In the genomic region with DNA sequence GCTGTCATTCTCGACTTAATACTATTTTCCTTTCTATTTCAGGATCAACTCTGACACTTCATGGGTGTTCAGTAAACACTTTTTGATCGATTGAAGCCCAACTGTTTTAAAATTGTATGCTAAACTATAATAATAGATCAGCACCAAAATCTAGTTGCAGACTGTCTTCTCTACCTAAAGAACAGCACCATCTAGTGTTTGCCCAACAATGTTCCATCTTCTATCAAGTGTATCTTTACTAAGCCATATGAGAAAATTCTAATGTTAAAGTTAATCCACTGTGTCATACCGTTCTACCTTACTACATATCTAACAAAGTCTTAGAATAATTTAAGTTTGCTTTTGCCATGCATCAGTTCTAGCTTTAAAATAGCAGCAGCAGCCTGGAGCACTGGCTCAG, we compare ENCODE assay signal across 8 cellular contexts.
DNase-seq lines count a peak whose midpoint lies in the region; ATAC-seq and TF ChIP-seq lines count a peak whose summit lies in the region.

No MANE protein-coding gene starts in this region.

- DNase-seq in DMS153 (lab: John Stamatoyannopoulos, UW) (peak; percentile 14), SHP77 (lab: John Stamatoyannopoulos, UW) (peak; percentile 2 to 18), foreskin keratinocyte (peak in 1 of 2 donors; percentile 11), upper lobe of left lung (no peak)
- DNase-seq in activated CD4-positive, alpha-beta T cell treated with anti-CD3 and anti-CD28 coated beads, Interleukin-2, amount 50 U/mL, for 4 hours, result no peak
- no peak for DNase-seq in stimulated activated CD4-positive, alpha-beta T cell treated with anti-CD3 and anti-CD28 coated beads, Interleukin-2, amount 100 ng/mL, for 24 hours

- no peak overlapping the region for H3K27ac ChIP-seq in foreskin keratinocyte
- no peak overlapping the region for H3K27ac ChIP-seq in upper lobe of left lung

- no peaks in the 10 kb centered on the region for H3K4me1 ChIP-seq in foreskin keratinocyte
- H3K4me1 ChIP-seq in upper lobe of left lung, result no peaks in the 10 kb centered on the region

- WGBS in upper lobe of left lung, 2 donors, result 5 to 14% methylated on average over 3 of the region's 3 CpGs

- H3K27ac Mint-ChIP-seq in activated T-helper 17 cell treated with anti-CD3 and anti-CD28 coated beads, Interleukin-2, amount 50 U/mL, for 72 hours, result no peak overlapping the region

- H3K9me3 Mint-ChIP-seq in activated T-helper 17 cell treated with anti-CD3 and anti-CD28 coated beads, Interleukin-2, amount 50 U/mL, for 72 hours, result peaks cover 9% of the 10 kb centered on the region

- TF ChIP-seq CTCF in foreskin keratinocyte (conservative IDR thresholded peaks at IDR 0.05), result peak; percentile 68
- peak in 5 of 6 experiments; percentile 10 to 37 (median 28) for TF ChIP-seq CTCF in upper lobe of left lung (IDR thresholded peaks at IDR 0.05)

- peak; percentile 75 for TF ChIP-seq RAD21 in Ishikawa (IDR thresholded peaks at IDR 0.05; ENCODE audit: low read depth)

- no peak for TF ChIP-seq EP300 in Ishikawa (IDR thresholded peaks at IDR 0.05; ENCODE audit: borderline replicate concordance)
- no peak for TF ChIP-seq EP300 in upper lobe of left lung (IDR thresholded peaks at IDR 0.05)

- H3K27me3 ChIP-seq in foreskin keratinocyte (no peaks in the 10 kb centered on the region), upper lobe of left lung (no peaks in the 10 kb centered on the region)

- no peak overlapping the region for H3K4me3 ChIP-seq in upper lobe of left lung

- no peaks in the 10 kb centered on the region for H3K36me3 Mint-ChIP-seq in activated T-helper 17 cell treated with anti-CD3 and anti-CD28 coated beads, Interleukin-2, amount 50 U/mL, for 72 hours (ENCODE audit: low read depth)

- no peaks in the 10 kb centered on the region for H3K36me3 ChIP-seq in upper lobe of left lung

- no peak overlapping the region for H3K4me3 Mint-ChIP-seq in activated T-helper 17 cell treated with anti-CD3 and anti-CD28 coated beads, Interleukin-2, amount 50 U/mL, for 72 hours

- TF ChIP-seq POLR2A in upper lobe of left lung (IDR thresholded peaks at IDR 0.05), result no peak

- ATAC-seq in foreskin keratinocyte (peak; percentile 35), upper lobe of left lung (ENCODE audit: low FRiP score in 2 of 2) (no peak)
- no peak for ATAC-seq in activated T-helper 17 cell treated with anti-CD3 and anti-CD28 coated beads, Interleukin-2, amount 50 U/mL, for 72 hours (replicated peaks)

- peaks cover 15% of the 10 kb centered on the region for H3K27me3 Mint-ChIP-seq in activated T-helper 17 cell treated with anti-CD3 and anti-CD28 coated beads, Interleukin-2, amount 50 U/mL, for 72 hours

- H3K4me1 Mint-ChIP-seq in activated T-helper 17 cell treated with anti-CD3 and anti-CD28 coated beads, Interleukin-2, amount 50 U/mL, for 72 hours, result no peaks in the 10 kb centered on the region

- H3K9me3 ChIP-seq in upper lobe of left lung, result peaks cover 0 to 7% (median 0%) of the 10 kb centered on the region in 4 donors

TF ChIP-seq in Ishikawa, 13 proteins besides CTCF, POLR2A, EP300 and RAD21:
- TF ChIP-seq, protein P1, sequence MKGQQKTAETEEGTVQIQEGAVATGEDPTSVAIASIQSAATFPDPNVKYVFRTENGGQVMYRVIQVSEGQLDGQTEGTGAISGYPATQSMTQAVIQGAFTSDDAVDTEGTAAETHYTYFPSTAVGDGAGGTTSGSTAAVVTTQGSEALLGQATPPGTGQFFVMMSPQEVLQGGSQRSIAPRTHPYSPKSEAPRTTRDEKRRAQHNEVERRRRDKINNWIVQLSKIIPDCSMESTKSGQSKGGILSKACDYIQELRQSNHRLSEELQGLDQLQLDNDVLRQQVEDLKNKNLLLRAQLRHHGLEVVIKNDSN (IDR thresholded peaks at IDR 0.05), result no peak
- TF ChIP-seq REST (IDR thresholded peaks at IDR 0.05; ENCODE audit: low read depth) (no peak), TCF12 (IDR thresholded peaks at IDR 0.05; ENCODE audit: low read depth) (no peak), ZBTB7A (IDR thresholded peaks at IDR 0.05; ENCODE audit: low read depth) (no peak), TAF1 (IDR thresholded peaks at IDR 0.05; ENCODE audit: low read depth) (no peak), CEBPB (IDR thresholded peaks at IDR 0.05) (no peak), YY1 (IDR thresholded peaks at IDR 0.05; ENCODE audit: low read depth) (no peak), CREB1 (IDR thresholded peaks at IDR 0.05; ENCODE audit: low read depth) (no peak)
TF ChIP-seq in Ishikawa: peak in this region for 0.

Comparison
In these comparisons a context has a peak if more than half of its experiments do, and no peak if none do; other contexts are left out.
1. DNase-seq: peak in DMS153 (single experiment) and SHP77 (2 of 2); none in upper lobe of left lung (0 of 2), activated CD4-positive, alpha-beta T cell treated with anti-CD3 and anti-CD28 coated beads, Interleukin-2, amount 50 U/mL, for 4 hours (0 of 2) and stimulated activated CD4-positive, alpha-beta T cell treated with anti-CD3 and anti-CD28 coated beads, Interleukin-2, amount 100 ng/mL, for 24 hours (0 of 2).